ENCODE assay signal across 18 cellular contexts in the genomic region with DNA sequence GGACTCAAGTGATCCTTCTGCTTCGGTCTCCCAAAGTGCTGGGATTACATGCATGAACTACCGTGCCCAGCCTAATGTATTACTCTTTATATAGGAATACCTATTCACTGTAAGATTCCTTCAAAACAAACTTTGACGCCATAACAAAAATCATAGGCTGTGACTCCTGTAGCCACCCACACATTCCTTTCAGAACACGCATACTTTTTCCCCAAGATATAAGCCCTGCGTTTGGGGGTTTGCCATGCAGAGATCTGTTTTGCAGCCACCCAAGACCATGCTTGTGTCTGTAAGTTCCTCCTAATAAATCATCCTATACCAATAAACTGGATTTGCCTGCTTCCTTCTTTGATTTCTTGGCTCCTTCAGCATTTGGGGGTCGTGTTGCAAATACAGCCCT. TPM values are rescaled to one million over a fixed set of nuclear protein-coding genes. Genes with fewer than 3 reads are reported as not detected.
DNase-seq lines count a peak whose midpoint lies in the region; ATAC-seq and TF ChIP-seq lines count a peak whose summit lies in the region.
"Had no signal": no experiment of that assay in that cellular context is flagged by ENCODE, and none has a peak within 500 bp of the region (broad histone marks: within the 10 kb centered on the region; RNA-seq: fewer than 3 reads in every experiment).

No MANE protein-coding gene starts in this region.

- no peak overlapping the region for H2BK5ac ChIP-seq in IMR-90 (ENCODE audit: low read depth, low read length, poor library complexity, severe bottlenecking)

- in situ Hi-C loops in IMR-90 (cut with MboI; ENCODE audit: low sequenced_read_pairs) = no loop called here

- H2AK9ac ChIP-seq in IMR-90 (replicated peaks; ENCODE audit: low read depth, low read length, poor library complexity) = no peak overlapping the region

- DNase-seq in IMR-90 (peak; percentile 91), coronary artery (ENCODE audit: low spot score) (no peak), iris pigment epithelial cell (ENCODE audit: low read depth) (peak; percentile 96), ureter (ENCODE audit: low spot score) (no peak), midbrain (lab: John Stamatoyannopoulos, UW) (no peak), DMS153 (lab: John Stamatoyannopoulos, UW) (no peak)
- no peak for DNase-seq in stimulated activated CD4-positive, alpha-beta T cell treated with anti-CD3 and anti-CD28 coated beads, Interleukin-2, amount 100 ng/mL, for 24 hours
- DNase-seq: activated CD4-positive, alpha-beta memory T cell treated with anti-CD3 and anti-CD28 coated beads, Interleukin-2, amount 10 ng/mL, durations not matched to agents 7 days and 5 days; activated naive CD8-positive, alpha-beta T cell treated with anti-CD3 and anti-CD28 coated beads, Interleukin-2, amount 10 ng/mL, durations not matched to agents 7 days and 5 days; activated T-cell treated with anti-CD3 and anti-CD28 coated beads, Interleukin-2, amount 50 U/mL, for 4 hours; left cardiac atrium; mucosa of descending colon; NCI-H1105 treated with DMSO at 0.1 percent for 48 hours; NCI-H2171; stimulated activated CD4-positive, alpha-beta T cell treated with anti-CD3 and anti-CD28 coated beads, Interleukin-15, amount 100 ng/mL, for 24 hours; stimulated activated naive CD8-positive, alpha-beta T cell treated with anti-CD3 and anti-CD28 coated beads, Interleukin-15, amount 100 ng/mL, for 72 hours had no signal

- peak; percentile 74 for ATAC-seq in IMR-90 (ENCODE audit: low read depth)
- ATAC-seq: activated T-cell treated with anti-CD3 and anti-CD28 coated beads, Interleukin-2, amount 50 U/mL, for 4 hours; mucosa of descending colon; stimulated activated naive CD8-positive, alpha-beta T cell treated with anti-CD3 and anti-CD28 coated beads, Interleukin-15, amount 100 ng/mL, for 72 hours had no signal

- H4K8ac ChIP-seq in IMR-90 (ENCODE audit: low read depth in 2 of 2, low read length in 2 of 2) = no peak overlapping the region; a peak in 1 of 4 replicates

- no peak; the same call in 1 of the 2 replicates for TF ChIP-seq POLR2A in IMR-90 (IDR thresholded peaks at IDR 0.05; ENCODE audit: low read depth, low read length)

- no peak for TF ChIP-seq CTCF in IMR-90 (conservative IDR thresholded peaks at IDR 0.05; ENCODE audit: low read depth, low read length)
- no peak for TF ChIP-seq CTCF in coronary artery (IDR thresholded peaks at IDR 0.05)

- no TSS peak for BruUV-seq in IMR-90 (replicated peaks; lab: Mats Ljungman, UMichigan)

- H3K4me3 ChIP-seq in IMR-90 (ENCODE audit: insufficient read depth, low read depth, low read length) = no peak overlapping the region
- no peak overlapping the region for H3K4me3 ChIP-seq in coronary artery
- H3K4me3 ChIP-seq in stomach smooth muscle (ENCODE audit: low read length in 2 of 2) = no peak overlapping the region
- H3K4me3 ChIP-seq: mucosa of descending colon had no signal

- H4K5ac ChIP-seq in IMR-90 (ENCODE audit: low read depth, low read length) = no peak overlapping the region

- CTCF ChIA-PET in IMR-90 (lab: Yijun Ruan, JAX) = no interaction called here

- no peaks in the 10 kb centered on the region for H4K20me1 ChIP-seq in IMR-90 (ENCODE audit: insufficient read depth, low read length)

- H2AFZ ChIP-seq in IMR-90 (replicated peaks; ENCODE audit: low read length, poor library complexity) = no peak overlapping the region
- H2AFZ ChIP-seq: parathyroid adenoma had no signal

- no peaks in the 10 kb centered on the region for H3K9me1 ChIP-seq in IMR-90 (ENCODE audit: insufficient read depth, low read length)

- no peak overlapping the region for H2BK120ac ChIP-seq in IMR-90 (ENCODE audit: low read depth, low read length)

- H3K4me1 ChIP-seq in IMR-90 (ENCODE audit: control insufficient read depth, insufficient read depth, low read length) = peaks cover 9% of the 10 kb centered on the region
- H3K4me1 ChIP-seq in stomach smooth muscle (ENCODE audit: control insufficient read depth, insufficient read depth, low read length) = peaks cover 38% of the 10 kb centered on the region
- H3K4me1 ChIP-seq: parathyroid adenoma had no signal

- H3K4me2 ChIP-seq in IMR-90 (ENCODE audit: low read depth, low read length) = no peak overlapping the region; the same call in 1 of the 2 replicates

- H3K36me3 ChIP-seq in IMR-90 (ENCODE audit: control insufficient read depth, insufficient read depth, low read length) (peaks cover 5% of the 10 kb centered on the region), stomach smooth muscle (ENCODE audit: control insufficient read depth in 2 of 2, insufficient read depth in 2 of 2, low read length in 2 of 2) (peaks cover 0 to 4% of the 10 kb centered on the region in 2 donors)

- no peak overlapping the region for H2BK20ac ChIP-seq in IMR-90 (ENCODE audit: low read depth, low read length)

- H3K9me3 ChIP-seq in IMR-90 (ENCODE audit: control insufficient read depth, insufficient read depth, low read length) (no peaks in the 10 kb centered on the region), stomach smooth muscle (ENCODE audit: control insufficient read depth in 2 of 2, low read length in 2 of 2) (no peaks in the 10 kb centered on the region)
- H3K9me3 ChIP-seq: mucosa of descending colon had no signal

- TF ChIP-seq RAD21 in IMR-90 (IDR thresholded peaks at IDR 0.05; ENCODE audit: low read length) = no peak

- intact Hi-C loops in IMR-90 (cut with micrococcal nuclease) = loop anchor here (5.0 kb wide), 1 partner anchor 83 kb away; no protein-coding TSS in a partner anchor

- H3K27ac ChIP-seq in IMR-90 (ENCODE audit: insufficient read depth, low read length) (no peak overlapping the region), coronary artery (peak overlapping the region; percentile 38 to 52), stomach smooth muscle (ENCODE audit: low read length) (peak overlapping the region; percentile 96)
- H3K27ac ChIP-seq: parathyroid adenoma had no signal

- no peaks in the 10 kb centered on the region for H3K79me1 ChIP-seq in IMR-90 (ENCODE audit: low read depth in 1 of 2, low read length in 2 of 2)

- H3K23ac ChIP-seq in IMR-90 (ENCODE audit: low read depth, low read length) = no peak overlapping the region

- H2BK15ac ChIP-seq in IMR-90 (ENCODE audit: low read depth, low read length) = no peak overlapping the region

- H3K14ac ChIP-seq in IMR-90 (replicated peaks; ENCODE audit: low read depth, low read length) = no peak overlapping the region

- 35% methylated on average over 2 of the region's 6 CpGs; no CpG with 5 or more reads in 1 of the 2 experiments for WGBS in IMR-90 (ENCODE audit: extremely low coverage in 2 of 2, insufficient read length in 1 of 2), 2 experiments

- H2AK5ac ChIP-seq in IMR-90 (ENCODE audit: low read depth, low read length) = no peak overlapping the region

- H3K18ac ChIP-seq in IMR-90 (ENCODE audit: low read depth, low read length) = no peak overlapping the region

- H3K27me3 ChIP-seq in IMR-90 (ENCODE audit: control insufficient read depth, insufficient read depth, low read length) (no peaks in the 10 kb centered on the region), stomach smooth muscle (ENCODE audit: control insufficient read depth in 1 of 2, insufficient read depth in 2 of 2, low read length in 2 of 2) (no peaks in the 10 kb centered on the region)

- no peak overlapping the region for H3K9ac ChIP-seq in IMR-90 (ENCODE audit: low read depth, low read length)
- H3K9ac ChIP-seq in stomach smooth muscle (ENCODE audit: low read length in 2 of 2) = peak overlapping the region in 1 of 2 donors; percentile 22
- H3K9ac ChIP-seq: parathyroid adenoma had no signal

- no peak overlapping the region for H4K91ac ChIP-seq in IMR-90 (ENCODE audit: insufficient read depth, low read depth, low read length)

- POLR2A ChIA-PET in IMR-90 (lab: Charles Lee; ENCODE audit: unreplicated experiment) = no interaction called here

- no peak overlapping the region for H3K56ac ChIP-seq in IMR-90 (ENCODE audit: extremely low read depth, insufficient read depth, low read length)

- dilution Hi-C loops in IMR-90 (cut with HindIII; ENCODE audit: low sequenced_read_pairs, unreplicated experiment) = no loop called here

- no peak overlapping the region for H3K4ac ChIP-seq in IMR-90 (ENCODE audit: low read depth, low read length)

TF ChIP-seq in IMR-90, 13 proteins besides CTCF, POLR2A, EP300 and RAD21:
- TF ChIP-seq FOS (IDR thresholded peaks at IDR 0.05; ENCODE audit: low read depth, low read length) = 0 out of 2 replicates have a peak, but pooled peaks have one; percentile 12
- TF ChIP-seq, protein P1, sequence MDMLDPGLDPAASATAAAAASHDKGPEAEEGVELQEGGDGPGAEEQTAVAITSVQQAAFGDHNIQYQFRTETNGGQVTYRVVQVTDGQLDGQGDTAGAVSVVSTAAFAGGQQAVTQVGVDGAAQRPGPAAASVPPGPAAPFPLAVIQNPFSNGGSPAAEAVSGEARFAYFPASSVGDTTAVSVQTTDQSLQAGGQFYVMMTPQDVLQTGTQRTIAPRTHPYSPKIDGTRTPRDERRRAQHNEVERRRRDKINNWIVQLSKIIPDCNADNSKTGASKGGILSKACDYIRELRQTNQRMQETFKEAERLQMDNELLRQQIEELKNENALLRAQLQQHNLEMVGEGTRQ (IDR thresholded peaks at IDR 0.05; ENCODE audit: low read depth, low read length) = no peak
TF ChIP-seq in IMR-90: peak in this region for 1.

RNA-seq across cellular contexts. Expression of a gene that starts 43.4 kb away (rescaled TPM):
- total RNA-seq in IMR-90 (2012; rRNA removed) (12.4 and 12.8 TPM in 2 replicates), ureter (40.9 TPM)
- 10.6 and 12.7 TPM in 2 replicates for polyA plus RNA-seq in IMR-90 (2012; rRNA removed)
- polyA plus RNA-seq in IMR-90 (2012; cell fraction: cytosol; rRNA removed) = 1.9 and 6.5 TPM in 2 replicates
- polyA plus RNA-seq in IMR-90 (2012; cell fraction: nucleus; rRNA removed; ENCODE audit: low replicate concordance) = 3.0 and 21.3 TPM in 2 replicates

RNA-seq across cellular contexts. Expression of a gene that starts 46.0 kb away (rescaled TPM):
- total RNA-seq in IMR-90 (2012; rRNA removed) (5.7 and 6.9 TPM in 2 replicates), ureter (16.2 TPM)
- 3.1 and 4.0 TPM in 2 replicates for polyA plus RNA-seq in IMR-90 (2012; rRNA removed)
- 1.1 and 1.2 TPM in 2 replicates for polyA plus RNA-seq in IMR-90 (2012; cell fraction: cytosol; rRNA removed)
- polyA plus RNA-seq in IMR-90 (2012; cell fraction: nucleus; rRNA removed; ENCODE audit: low replicate concordance) = 1.3 and 5.6 TPM in 2 replicates

Comparison
In these comparisons a context has a peak if more than half of its experiments do, and no peak if none do; other contexts are left out.
1. DNase-seq: peak in IMR-90 (single experiment) and iris pigment epithelial cell (single experiment); none in coronary artery (single experiment), stimulated activated CD4-positive, alpha-beta T cell treated with anti-CD3 and anti-CD28 coated beads, Interleukin-2, amount 100 ng/mL, for 24 hours (0 of 2), ureter (single experiment), midbrain (single experiment) and DMS153 (single experiment).